In the genomic region with DNA sequence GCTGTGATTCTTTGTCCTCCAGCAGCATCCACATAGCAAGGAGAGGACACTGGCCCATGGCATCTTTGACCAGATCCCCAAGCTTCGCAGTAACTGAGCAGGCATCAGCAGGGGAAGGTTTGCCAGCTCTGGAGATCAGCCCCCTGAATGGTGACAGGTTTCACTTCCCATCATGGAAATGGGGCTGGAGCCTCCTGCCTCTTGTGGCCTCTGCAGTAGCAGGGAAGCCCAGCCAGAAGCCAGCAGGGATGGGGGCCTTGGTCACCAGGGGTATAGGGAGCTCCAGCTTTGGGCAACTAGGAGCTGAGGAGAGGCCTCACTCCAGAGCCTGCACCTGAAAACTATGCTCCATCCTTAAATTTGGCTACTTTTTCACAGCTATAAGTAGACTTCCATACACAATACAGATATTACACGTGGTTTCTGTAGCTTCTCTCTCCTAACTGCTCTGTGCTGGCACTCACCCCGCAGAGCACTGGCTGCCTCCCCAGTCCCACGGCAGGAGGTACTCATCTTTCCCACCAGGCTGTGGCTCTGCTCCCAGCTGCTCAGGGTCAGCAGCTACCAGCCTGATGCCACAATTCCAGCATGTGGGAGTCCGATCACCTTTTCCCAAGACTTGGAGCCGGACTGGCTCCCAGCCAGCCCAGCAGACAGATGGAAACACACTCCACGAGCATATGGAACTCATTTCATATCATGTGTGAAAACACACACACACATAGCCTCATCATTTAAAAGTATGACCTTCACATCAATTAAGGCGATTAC, we compare ENCODE assay signal across 27 cellular contexts. TPM values are rescaled to one million over a fixed set of nuclear protein-coding genes. Genes with fewer than 3 reads are reported as not detected.
DNase-seq lines count a peak whose midpoint lies in the region; ATAC-seq and TF ChIP-seq lines count a peak whose summit lies in the region.
"Had no signal": no experiment of that assay in that cellular context is flagged by ENCODE, and none has a peak within 500 bp of the region (broad histone marks: within the 10 kb centered on the region; RNA-seq: fewer than 3 reads in every experiment).

No MANE protein-coding gene starts in this region.

- H3K36me3 Mint-ChIP-seq in natural killer cell: no peaks in the 10 kb centered on the region
- no peaks in the 10 kb centered on the region for H3K36me3 Mint-ChIP-seq in natural killer cell treated with Interleukin-12 subunit alpha and Interleukin-12 subunit beta and Interleukin-15 and Interleukin-18, amount 100 ng/mL, for 72 hours
- no peaks in the 10 kb centered on the region for H3K36me3 Mint-ChIP-seq in effector memory CD8-positive, alpha-beta T cell (ENCODE audit: insufficient read depth)

- H3K27ac Mint-ChIP-seq in natural killer cell: no peak overlapping the region
- H3K27ac Mint-ChIP-seq in natural killer cell treated with Interleukin-12 subunit alpha and Interleukin-12 subunit beta and Interleukin-15 and Interleukin-18, amount 100 ng/mL, for 72 hours: no peak overlapping the region
- H3K27ac Mint-ChIP-seq in effector memory CD8-positive, alpha-beta T cell: no peak overlapping the region
- H3K27ac Mint-ChIP-seq: activated T-cell treated with anti-CD3 and anti-CD28 coated beads, Interleukin-2, amount 50 U/mL, for 72 hours; stimulated activated naive B cell treated with anti-CD40 and anti-IgM and Interleukin-4, amounts not matched to agents 10 μg/mL and 1 μg/mL and 100 μg/mL, for 72 hours; T-helper 17 cell had no signal

- H3K9me3 Mint-ChIP-seq in natural killer cell: no peaks in the 10 kb centered on the region
- no peaks in the 10 kb centered on the region for H3K9me3 Mint-ChIP-seq in natural killer cell treated with Interleukin-12 subunit alpha and Interleukin-12 subunit beta and Interleukin-15 and Interleukin-18, amount 100 ng/mL, for 72 hours
- peaks cover 0 to 2% of the 10 kb centered on the region in 2 donors for H3K9me3 Mint-ChIP-seq in effector memory CD8-positive, alpha-beta T cell
- H3K9me3 Mint-ChIP-seq: activated T-cell treated with anti-CD3 and anti-CD28 coated beads, Interleukin-2, amount 50 U/mL, for 72 hours had no signal

- peaks cover 38 to 45% of the 10 kb centered on the region in 2 donors for H3K27me3 Mint-ChIP-seq in natural killer cell (ENCODE audit: low read depth in 2 of 2)
- H3K27me3 Mint-ChIP-seq in natural killer cell treated with Interleukin-12 subunit alpha and Interleukin-12 subunit beta and Interleukin-15 and Interleukin-18, amount 100 ng/mL, for 72 hours: peaks cover 40 to 46% of the 10 kb centered on the region in 2 donors
- peaks cover 58 to 79% of the 10 kb centered on the region in 2 donors for H3K27me3 Mint-ChIP-seq in effector memory CD8-positive, alpha-beta T cell

- DNase-seq in natural killer cell: no peak
- no peak for DNase-seq in natural killer cell treated with Interleukin-12 subunit alpha and Interleukin-12 subunit beta and Interleukin-15 and Interleukin-18, amount 100 ng/mL, for 72 hours (ENCODE audit: low spot score)
- peak; percentile 73 for DNase-seq in NCI-H69 (lab: John Stamatoyannopoulos, UW)
- no peak for DNase-seq in effector memory CD8-positive, alpha-beta T cell
- no peak for DNase-seq in NCI-H1105 treated with DMSO at 0.1 percent for 48 hours (lab: John Stamatoyannopoulos, UW)
- DNase-seq in activated T-cell treated with anti-CD3 and anti-CD28 coated beads, Interleukin-2, amount 50 U/mL, for 48 hours: no peak
- no peak for DNase-seq in NCI-H1417 (lab: John Stamatoyannopoulos, UW)
- DNase-seq: activated CD4-positive, alpha-beta T cell treated with anti-CD3 and anti-CD28 coated beads for 4 hours; activated naive CD4-positive, alpha-beta T cell treated with anti-CD3 and anti-CD28 coated beads, Interleukin-2, amount 50 U/mL, for 16 hours; activated T-cell treated with anti-CD3 and anti-CD28 coated beads, Interleukin-2, amount 50 U/mL, for 72 hours; Calu3; effector CD4-positive, alpha-beta T cell; heart left ventricle; Karpas-422; mesenchymal stem cell; naive B cell; NCI-H1105; NCI-H2081 treated with DMSO at 0.1 percent for 48 hours; NCI-H510A; stimulated activated CD4-positive, alpha-beta T cell treated with anti-CD3 and anti-CD28 coated beads, Interleukin-4, amount 100 ng/mL, for 1 hour; stimulated activated naive B cell treated with anti-CD40 and anti-IgM and Interleukin-4, amounts not matched to agents 10 μg/mL and 1 μg/mL and 100 μg/mL, for 72 hours; T-helper 17 cell had no signal

- no peak for TF ChIP-seq CTCF in natural killer cell (IDR thresholded peaks at IDR 0.05)

- intact Hi-C loops in natural killer cell (cut with micrococcal nuclease): no loop called here

- H3K4me1 Mint-ChIP-seq in natural killer cell: peaks cover 0 to 10% of the 10 kb centered on the region in 2 donors
- H3K4me1 Mint-ChIP-seq in natural killer cell treated with Interleukin-12 subunit alpha and Interleukin-12 subunit beta and Interleukin-15 and Interleukin-18, amount 100 ng/mL, for 72 hours (ENCODE audit: low read depth in 2 of 2): peaks cover 0 to 10% of the 10 kb centered on the region in 2 donors
- peaks cover 4 to 8% of the 10 kb centered on the region in 2 donors for H3K4me1 Mint-ChIP-seq in effector memory CD8-positive, alpha-beta T cell (ENCODE audit: low read depth in 2 of 2)

- H3K4me3 Mint-ChIP-seq in natural killer cell: peak overlapping the region; percentile 53
- no peak overlapping the region for H3K4me3 Mint-ChIP-seq in natural killer cell treated with Interleukin-12 subunit alpha and Interleukin-12 subunit beta and Interleukin-15 and Interleukin-18, amount 100 ng/mL, for 72 hours
- H3K4me3 Mint-ChIP-seq in effector memory CD8-positive, alpha-beta T cell: peak overlapping the region; percentile 22 to 68
- H3K4me3 Mint-ChIP-seq: T-helper 17 cell had no signal

- no peak for ATAC-seq in natural killer cell
- ATAC-seq in natural killer cell treated with Interleukin-12 subunit alpha and Interleukin-12 subunit beta and Interleukin-15 and Interleukin-18, amount 100 ng/mL, for 72 hours: no peak
- no peak for ATAC-seq in effector memory CD8-positive, alpha-beta T cell (replicated peaks)
- ATAC-seq: activated T-cell treated with anti-CD3 and anti-CD28 coated beads, Interleukin-2, amount 50 U/mL, for 72 hours; heart left ventricle; T-helper 17 cell had no signal

RNA-seq across cellular contexts. Expression of gene TMEM271, which starts 2.8 kb away (rescaled TPM):
- total RNA-seq in natural killer cell: not detected
- total RNA-seq in natural killer cell treated with Interleukin-12 subunit alpha and Interleukin-12 subunit beta and Interleukin-15 and Interleukin-18, amount 100 ng/mL, for 72 hours: not detected
- total RNA-seq: activated T-cell treated with anti-CD3 and anti-CD28 coated beads, Interleukin-2, amount 50 U/mL, for 72 hours; Calu3; epithelial cell of proximal tubule; fibroblast of villous mesenchyme; heart left ventricle; right atrium auricular region; SK-MEL-5; T-helper 17 cell had no signal

RNA-seq across cellular contexts. Expression of gene PDE6B, which starts 52.1 kb away (rescaled TPM):
- 10 to 100 TPM; 15.8 to 18.8 (median 17.2) TPM for total RNA-seq in natural killer cell
- 10 to 100 TPM; 14.1 to 14.8 TPM for total RNA-seq in natural killer cell treated with Interleukin-12 subunit alpha and Interleukin-12 subunit beta and Interleukin-15 and Interleukin-18, amount 100 ng/mL, for 72 hours
- total RNA-seq: Calu3, H4, SK-MEL-5 had no signal
